ENCODE assay signal across 11 cellular contexts in genomic region chr14:101408077-101408831, GRCh38.
DNase-seq lines count a peak whose midpoint lies in the region; ATAC-seq and TF ChIP-seq lines count a peak whose summit lies in the region.
"Had no signal": no experiment of that assay in that cellular context is flagged by ENCODE, and none has a peak within 500 bp of the region (broad histone marks: within the 10 kb centered on the region; RNA-seq: fewer than 3 reads in every experiment).

No MANE protein-coding gene starts in this region.

- peaks cover 14% of the 10 kb centered on the region for H3K4me1 Mint-ChIP-seq in GM23338

- no peak overlapping the region for H3K4me2 ChIP-seq in GM23338

- 64 to 66% methylated on average over 7 to 20 of the region's 20 CpGs for WGBS in transverse colon (ENCODE audit: low coverage in 1 of 2), 2 donors

- H2AFZ ChIP-seq in GM23338, result no peak overlapping the region

- no peaks in the 10 kb centered on the region for H3K9me2 ChIP-seq in GM23338 (ENCODE audit: insufficient read depth)

- H3K27me3 Mint-ChIP-seq in GM23338 (ENCODE audit: insufficient read depth, low read depth, poor library complexity), result peaks cover 13% of the 10 kb centered on the region

- no peak overlapping the region for H3K27ac ChIP-seq in GM23338 (ENCODE audit: low read depth)
- H3K27ac ChIP-seq in transverse colon, result peak overlapping the region; percentile 45 to 49 (median 46)

- H3K36me3 Mint-ChIP-seq in GM23338 (ENCODE audit: low read depth), result no peaks in the 10 kb centered on the region; the same call in 2 of the 3 replicates

- no peak for TF ChIP-seq CTCF in GM23338 (conservative IDR thresholded peaks at IDR 0.05; ENCODE audit: low read depth in 2 of 2)
- no peak for TF ChIP-seq CTCF in transverse colon (IDR thresholded peaks at IDR 0.05)

- H3K9me3 Mint-ChIP-seq in GM23338, result no peaks in the 10 kb centered on the region

- H3K4me3 Mint-ChIP-seq in GM23338, result no peak overlapping the region
- H3K4me3 Mint-ChIP-seq: H9 had no signal

- no peak for TF ChIP-seq POLR2A in transverse colon (IDR thresholded peaks at IDR 0.05)

- in situ Hi-C loops in transverse colon (cut with MboI; ENCODE audit: low pct_ligation_motif_present in 1 of 4, low pct_unique_long_range_greater_than_20kb in 1 of 4, low sequenced_read_pairs in 3 of 4) (no loop called here), HAP-1 (cut with MboI; ENCODE audit: low sequenced_read_pairs) (no loop called here)

- peak overlapping the region; percentile 58; the same call in 1 of the 2 replicates for H3K27ac Mint-ChIP-seq in GM23338

- ATAC-seq in GM23338 (no peak), HG03045 (IDR thresholded peaks at IDR 0.05; ENCODE audit: unreplicated experiment) (no peak)

- intact Hi-C loops in head of caudate nucleus (cut with DNase I) (no loop called here), transverse colon (cut with DNase I; ENCODE audit: low total_unique reads) (no loop called here)

- H3K4me3 ChIP-seq in GM23338, result no peak overlapping the region
- H3K4me3 ChIP-seq in adipocyte (ENCODE audit: low read length), result peak overlapping the region; percentile 14
- H3K4me3 ChIP-seq in transverse colon, result no peak overlapping the region
- no peak overlapping the region for H3K4me3 ChIP-seq in HAP-1
- H3K4me3 ChIP-seq: coronary artery had no signal

- H3K9me3 ChIP-seq in adipocyte (ENCODE audit: control insufficient read depth, low read length) (no peaks in the 10 kb centered on the region), transverse colon (no peaks in the 10 kb centered on the region), HAP-1 (no peaks in the 10 kb centered on the region)

- H3K4me1 ChIP-seq in GM23338 (ENCODE audit: insufficient read depth), result no peaks in the 10 kb centered on the region
- peaks cover 59% of the 10 kb centered on the region for H3K4me1 ChIP-seq in adipocyte (ENCODE audit: control insufficient read depth, insufficient read depth, low read length)
- peaks cover 0 to 3% (median 0%) of the 10 kb centered on the region in 4 donors for H3K4me1 ChIP-seq in transverse colon
- no peaks in the 10 kb centered on the region for H3K4me1 ChIP-seq in HAP-1

- TF ChIP-seq EP300 in transverse colon (IDR thresholded peaks at IDR 0.05; ENCODE audit: low read depth), result no peak

- H3K27me3 ChIP-seq in GM23338 (ENCODE audit: insufficient read depth), result no peaks in the 10 kb centered on the region
- peaks cover 10% of the 10 kb centered on the region for H3K27me3 ChIP-seq in adipocyte (replicated peaks; ENCODE audit: control insufficient read depth, insufficient read depth, low read length)
- H3K27me3 ChIP-seq in transverse colon, result no peaks in the 10 kb centered on the region
- no peaks in the 10 kb centered on the region for H3K27me3 ChIP-seq in HAP-1 (ENCODE audit: low read depth)

- H3K36me3 ChIP-seq in GM23338 (ENCODE audit: insufficient read depth) (no peaks in the 10 kb centered on the region), adipocyte (ENCODE audit: control insufficient read depth, insufficient read depth, low read length, severe bottlenecking) (no peaks in the 10 kb centered on the region), transverse colon (no peaks in the 10 kb centered on the region), HAP-1 (replicated peaks) (no peaks in the 10 kb centered on the region)

- no peaks in the 10 kb centered on the region for H4K20me1 ChIP-seq in GM23338 (replicated peaks; ENCODE audit: insufficient read depth)

- DNase-seq in GM23338 (ENCODE audit: low spot score) (no peak), adipocyte (ENCODE audit: low read depth) (peak; percentile 82), head of caudate nucleus (peak in 22 of 42 donors; percentile 9 to 75 (median 36)), transverse colon (no peak), NCI-H524 (lab: John Stamatoyannopoulos, UW) (no peak), HAP-1 (ENCODE audit: low spot score in 2 of 2) (no peak)
- DNase-seq: H9, small intestine, T1000 had no signal

- peak overlapping the region; percentile 57 for H3K9ac ChIP-seq in adipocyte (ENCODE audit: low read length)

- no peaks in the 10 kb centered on the region for H3F3A ChIP-seq in GM23338 (replicated peaks; ENCODE audit: low read depth)

- no peaks in the 10 kb centered on the region for H3K79me2 ChIP-seq in GM23338 (replicated peaks; ENCODE audit: insufficient read depth)

TF ChIP-seq in GM23338, 12 proteins besides CTCF, POLR2A, EP300 and RAD21 (continues in another document):
- TF ChIP-seq ZNF331 (CRISPR knock-in tag; IDR thresholded peaks at IDR 0.05; ENCODE audit: low read depth) (no peak), ZNF114 (CRISPR knock-in tag; IDR thresholded peaks at IDR 0.05) (no peak), JUNB (IDR thresholded peaks at IDR 0.05; ENCODE audit: unreplicated experiment) (no peak)
- TF ChIP-seq, protein P1, sequence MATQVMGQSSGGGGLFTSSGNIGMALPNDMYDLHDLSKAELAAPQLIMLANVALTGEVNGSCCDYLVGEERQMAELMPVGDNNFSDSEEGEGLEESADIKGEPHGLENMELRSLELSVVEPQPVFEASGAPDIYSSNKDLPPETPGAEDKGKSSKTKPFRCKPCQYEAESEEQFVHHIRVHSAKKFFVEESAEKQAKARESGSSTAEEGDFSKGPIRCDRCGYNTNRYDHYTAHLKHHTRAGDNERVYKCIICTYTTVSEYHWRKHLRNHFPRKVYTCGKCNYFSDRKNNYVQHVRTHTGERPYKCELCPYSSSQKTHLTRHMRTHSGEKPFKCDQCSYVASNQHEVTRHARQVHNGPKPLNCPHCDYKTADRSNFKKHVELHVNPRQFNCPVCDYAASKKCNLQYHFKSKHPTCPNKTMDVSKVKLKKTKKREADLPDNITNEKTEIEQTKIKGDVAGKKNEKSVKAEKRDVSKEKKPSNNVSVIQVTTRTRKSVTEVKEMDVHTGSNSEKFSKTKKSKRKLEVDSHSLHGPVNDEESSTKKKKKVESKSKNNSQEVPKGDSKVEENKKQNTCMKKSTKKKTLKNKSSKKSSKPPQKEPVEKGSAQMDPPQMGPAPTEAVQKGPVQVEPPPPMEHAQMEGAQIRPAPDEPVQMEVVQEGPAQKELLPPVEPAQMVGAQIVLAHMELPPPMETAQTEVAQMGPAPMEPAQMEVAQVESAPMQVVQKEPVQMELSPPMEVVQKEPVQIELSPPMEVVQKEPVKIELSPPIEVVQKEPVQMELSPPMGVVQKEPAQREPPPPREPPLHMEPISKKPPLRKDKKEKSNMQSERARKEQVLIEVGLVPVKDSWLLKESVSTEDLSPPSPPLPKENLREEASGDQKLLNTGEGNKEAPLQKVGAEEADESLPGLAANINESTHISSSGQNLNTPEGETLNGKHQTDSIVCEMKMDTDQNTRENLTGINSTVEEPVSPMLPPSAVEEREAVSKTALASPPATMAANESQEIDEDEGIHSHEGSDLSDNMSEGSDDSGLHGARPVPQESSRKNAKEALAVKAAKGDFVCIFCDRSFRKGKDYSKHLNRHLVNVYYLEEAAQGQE (IDR thresholded peaks at IDR 0.05; ENCODE audit: unreplicated experiment), result no peak
- TF ChIP-seq, protein P2, sequence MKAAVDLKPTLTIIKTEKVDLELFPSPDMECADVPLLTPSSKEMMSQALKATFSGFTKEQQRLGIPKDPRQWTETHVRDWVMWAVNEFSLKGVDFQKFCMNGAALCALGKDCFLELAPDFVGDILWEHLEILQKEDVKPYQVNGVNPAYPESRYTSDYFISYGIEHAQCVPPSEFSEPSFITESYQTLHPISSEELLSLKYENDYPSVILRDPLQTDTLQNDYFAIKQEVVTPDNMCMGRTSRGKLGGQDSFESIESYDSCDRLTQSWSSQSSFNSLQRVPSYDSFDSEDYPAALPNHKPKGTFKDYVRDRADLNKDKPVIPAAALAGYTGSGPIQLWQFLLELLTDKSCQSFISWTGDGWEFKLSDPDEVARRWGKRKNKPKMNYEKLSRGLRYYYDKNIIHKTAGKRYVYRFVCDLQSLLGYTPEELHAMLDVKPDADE (IDR thresholded peaks at IDR 0.05), result no peak

Comparison
In these comparisons a context has a peak if more than half of its experiments do, and no peak if none do; other contexts are left out.
1. DNase-seq: peak in adipocyte (single experiment) and head of caudate nucleus (22 of 42); none in GM23338 (single experiment), transverse colon (single experiment), NCI-H524 (0 of 2) and HAP-1 (0 of 2).